In genomic region chr5:118336468-118336867, GRCh38 we compare ENCODE assay signal across 21 cellular contexts.
"Had no signal": no experiment of that assay in that cellular context is flagged by ENCODE, and none has a peak within 500 bp of the region (broad histone marks: within the 10 kb centered on the region; RNA-seq: fewer than 3 reads in every experiment).

No MANE protein-coding gene starts in this region.

- H3K4me3 Mint-ChIP-seq: mesothelial cell of epicardium; naive thymus-derived CD4-positive, alpha-beta T cell had no signal

- FAIRE-seq: endothelial cell of umbilical vein, islet of Langerhans, keratinocyte had no signal

- ATAC-seq: gastroesophageal sphincter; heart right ventricle; left cardiac atrium; left lung; left ventricle myocardium superior; lower lobe of right lung; naive thymus-derived CD4-positive, alpha-beta T cell had no signal

- H3K4me1 Mint-ChIP-seq: naive thymus-derived CD4-positive, alpha-beta T cell had no signal

- DNase-seq: dermis blood vessel endothelial cell; dorsolateral prefrontal cortex; effector CD4-positive, alpha-beta T cell; effector memory CD4-positive, alpha-beta T cell; foreskin fibroblast; foreskin melanocyte; heart right ventricle; hippocampal formation; left cardiac atrium; left lung; left ventricle myocardium superior; lower lobe of right lung; mesenchymal stem cell; naive thymus-derived CD4-positive, alpha-beta T cell had no signal

- H3K9me3 ChIP-seq: esophagus muscularis mucosa, gastroesophageal sphincter, heart right ventricle, lower lobe of right lung had no signal

- H3K36me3 ChIP-seq: esophagus muscularis mucosa, gastroesophageal sphincter, heart right ventricle, left lung, lower lobe of right lung had no signal

- H3K27ac Mint-ChIP-seq: mesothelial cell of epicardium; naive thymus-derived CD4-positive, alpha-beta T cell had no signal

- H3K36me3 Mint-ChIP-seq: mesothelial cell of epicardium; naive thymus-derived CD4-positive, alpha-beta T cell had no signal

- H3K27me3 ChIP-seq: dorsolateral prefrontal cortex, esophagus muscularis mucosa, gastroesophageal sphincter, heart right ventricle, left lung had no signal

- H3K4me3 ChIP-seq: coronary artery, dorsolateral prefrontal cortex, esophagus muscularis mucosa, gastroesophageal sphincter, heart right ventricle, left lung, lower lobe of right lung had no signal

- H3K4me1 ChIP-seq: esophagus muscularis mucosa, gastroesophageal sphincter, heart right ventricle, left lung, lower lobe of right lung had no signal

- H3K27ac ChIP-seq: coronary artery, dorsolateral prefrontal cortex, esophagus muscularis mucosa, gastroesophageal sphincter, heart right ventricle, left lung, lower lobe of right lung had no signal

- H3K27me3 Mint-ChIP-seq: naive thymus-derived CD4-positive, alpha-beta T cell had no signal
